Comparison of ENCODE assay signal across 8 cellular contexts in the genomic region with DNA sequence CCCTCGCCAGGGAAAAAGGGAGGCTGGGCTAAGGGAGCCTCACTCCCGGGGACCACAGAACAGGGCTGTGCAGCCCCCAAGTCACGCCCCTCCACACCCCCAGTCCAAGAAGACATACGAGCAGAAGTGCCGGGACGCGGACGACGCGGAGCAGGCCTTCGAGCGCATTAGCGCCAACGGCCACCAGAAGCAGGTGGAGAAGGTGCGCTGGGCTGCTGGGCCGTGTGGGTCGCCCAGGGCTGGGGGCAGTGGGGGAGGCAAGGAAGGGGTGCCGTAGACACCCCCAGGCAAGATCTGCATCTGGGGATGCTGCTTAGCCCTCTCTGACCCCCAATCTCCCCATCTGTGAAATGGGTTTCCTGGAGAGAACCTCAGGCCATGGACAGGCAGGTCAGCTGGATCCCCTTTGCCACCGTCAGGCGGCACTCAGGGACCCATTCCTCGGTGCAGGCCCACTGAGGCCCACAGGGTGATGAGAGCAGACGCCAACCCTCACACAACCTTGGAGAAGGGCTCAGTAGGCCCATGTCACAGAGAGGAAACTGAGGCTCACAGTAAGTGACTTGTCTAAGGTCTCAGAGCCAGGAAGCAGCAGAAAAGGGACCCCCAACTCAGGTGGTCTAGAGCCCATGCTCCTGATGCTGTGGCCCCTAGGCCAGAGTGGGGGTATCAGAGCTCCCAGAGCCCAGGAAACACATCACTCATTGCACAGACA. TPM values are rescaled to one million over a fixed set of nuclear protein-coding genes. Genes with fewer than 3 reads are reported as not detected.
A peak's percentile ranks its signal among the peaks of the same experiment; 100 is the strongest.
DNase-seq lines count a peak whose midpoint lies in the region; ATAC-seq, FAIRE-seq and TF ChIP-seq lines count a peak whose summit lies in the region.

No MANE protein-coding gene starts in this region.

- no peak for DNase-seq in activated CD8-positive, alpha-beta memory T cell treated with anti-CD3 and anti-CD28 coated beads, Interleukin-2, amount 10 ng/mL, durations not matched to agents 7 days and 5 days
- DNase-seq in activated CD8-positive, alpha-beta memory T cell treated with anti-CD3 and anti-CD28 coated beads for 24 hours, result no peak
- DNase-seq in coronary artery (ENCODE audit: low spot score), result peak; percentile 70
- no peak for DNase-seq in HepG2 (ENCODE audit: low spot score)
- DNase-seq in suprapubic skin (ENCODE audit: low spot score in 2 of 2), result peak; percentile 52 to 63
- DNase-seq in SHP77 (lab: John Stamatoyannopoulos, UW), result no peak
- DNase-seq in DMS114 treated with DMSO at 0.1 percent for 48 hours (lab: John Stamatoyannopoulos, UW; ENCODE audit: unreplicated experiment), result no peak

- TF ChIP-seq EP300 in HepG2 (IDR thresholded peaks at IDR 0.05; ENCODE audit: low read depth in 2 of 2, low read length in 2 of 2) (no peak), HepG2 (CRISPR knock-in tag; IDR thresholded peaks at IDR 0.05; ENCODE audit: borderline replicate concordance) (no peak), suprapubic skin (IDR thresholded peaks at IDR 0.05) (no peak)

- H3K27ac ChIP-seq in coronary artery (no peak overlapping the region), HepG2 (ENCODE audit: extremely low read length, insufficient read depth, low read length) (no peak overlapping the region), suprapubic skin (no peak overlapping the region)

- H4K20me1 ChIP-seq in HepG2 (ENCODE audit: insufficient read depth, low read length), result no peaks in the 10 kb centered on the region

- no TSS peak for BruUV-seq in HepG2 (replicated peaks; lab: Mats Ljungman, UMichigan)

- H3K4me3 ChIP-seq in coronary artery (peak overlapping the region; percentile 51), HepG2 (replicated peaks in 1 of 3; ENCODE audit: insufficient read depth in 1 of 3, low read depth in 2 of 3, low read length in 3 of 3) (no peak overlapping the region), suprapubic skin (no peak overlapping the region)

- peaks cover 36% of the 10 kb centered on the region for H3K4me1 Mint-ChIP-seq in activated CD8-positive, alpha-beta memory T cell treated with anti-CD3 and anti-CD28 coated beads, Interleukin-2, amount 10 ng/mL, durations not matched to agents 7 days and 5 days

- no peaks in the 10 kb centered on the region for H3K27me3 Mint-ChIP-seq in activated CD8-positive, alpha-beta memory T cell treated with anti-CD3 and anti-CD28 coated beads, Interleukin-2, amount 10 ng/mL, durations not matched to agents 7 days and 5 days

- CTCF ChIA-PET in activated CD8-positive, alpha-beta memory T cell treated with anti-CD3 and anti-CD28 coated beads, Interleukin-2, amount 10 ng/mL, durations not matched to agents 7 days and 5 days (lab: Charles Lee), result no interaction called here
- CTCF ChIA-PET in HepG2 (lab: Yijun Ruan, JAX; ENCODE audit: low intra/inter-chr PET ratio, low total read pairs), result no interaction called here

- in situ Hi-C loops in HepG2 (cut with HindIII; ENCODE audit: extremely low pct_ligation_motif_present, low pct_unique_long_range_greater_than_20kb), result no loop called here

- ATAC-seq in activated CD8-positive, alpha-beta memory T cell treated with anti-CD3 and anti-CD28 coated beads, Interleukin-2, amount 10 ng/mL, durations not matched to agents 7 days and 5 days, result no peak
- ATAC-seq in HepG2 (no peak), GM21360 (IDR thresholded peaks at IDR 0.05; ENCODE audit: unreplicated experiment) (no peak)

- H3K4me2 ChIP-seq in HepG2 (ENCODE audit: low read depth, low read length), result no peak overlapping the region

- no peak for TF ChIP-seq CTCF in coronary artery (IDR thresholded peaks at IDR 0.05)
- no peak for TF ChIP-seq CTCF in HepG2 (CRISPR knock-in tag; IDR thresholded peaks at IDR 0.05)
- TF ChIP-seq CTCF in suprapubic skin (IDR thresholded peaks at IDR 0.05), result no peak

- H3K9ac ChIP-seq in HepG2 (ENCODE audit: insufficient read depth, low read depth, low read length), result no peak overlapping the region

- TF ChIP-seq RAD21 in HepG2 (CRISPR knock-in tag; IDR thresholded peaks at IDR 0.05), result no peak

- peaks cover 7 to 26% of the 10 kb centered on the region in 2 experiments; a peak in 4 of 5 replicates for H3K27me3 ChIP-seq in HepG2 (ENCODE audit: control insufficient read depth in 1 of 2, insufficient read depth in 2 of 2, low read length in 2 of 2)
- H3K27me3 ChIP-seq in suprapubic skin, result no peaks in the 10 kb centered on the region

- H3K36me3 ChIP-seq in HepG2 (replicated peaks in 1 of 2; ENCODE audit: control insufficient read depth in 1 of 2, insufficient read depth in 2 of 2, low read length in 2 of 2), result no peaks in the 10 kb centered on the region
- H3K36me3 ChIP-seq in suprapubic skin, result no peaks in the 10 kb centered on the region

- FAIRE-seq in HepG2 (lab: Jason Lieb, UNC), result no peak

- intact Hi-C loops in HepG2 (cut with micrococcal nuclease; ENCODE audit: unreplicated experiment), result no loop called here

- TF ChIP-seq POLR2A in HepG2 (IDR thresholded peaks at IDR 0.05; ENCODE audit: insufficient read depth in 1 of 2, low read depth in 2 of 2, low read length in 2 of 2) (no peak), suprapubic skin (IDR thresholded peaks at IDR 0.05) (no peak)

- peaks cover 37% of the 10 kb centered on the region for H3K36me3 Mint-ChIP-seq in activated CD8-positive, alpha-beta memory T cell treated with anti-CD3 and anti-CD28 coated beads, Interleukin-2, amount 10 ng/mL, durations not matched to agents 7 days and 5 days

- no peak overlapping the region for H2AFZ ChIP-seq in HepG2 (ENCODE audit: low read length)

- H3K79me2 ChIP-seq in HepG2 (ENCODE audit: insufficient read depth, low read length), result no peaks in the 10 kb centered on the region

- H3K4me1 ChIP-seq in HepG2 (ENCODE audit: insufficient read depth, low read length) (peaks cover 43% of the 10 kb centered on the region), suprapubic skin (peaks cover 11% of the 10 kb centered on the region)

- H3K27ac Mint-ChIP-seq in activated CD8-positive, alpha-beta memory T cell treated with anti-CD3 and anti-CD28 coated beads, Interleukin-2, amount 10 ng/mL, durations not matched to agents 7 days and 5 days, result peak overlapping the region; percentile 59

- POLR2A ChIA-PET in HepG2 (lab: Yijun Ruan, JAX), result no interaction called here

- H3K9me3 ChIP-seq in HepG2 (ENCODE audit: low read length) (no peaks in the 10 kb centered on the region), suprapubic skin (no peaks in the 10 kb centered on the region)

- WGBS in HepG2 (ENCODE audit: low lambda C conversion rate), result 96% methylated on average over 9 of the region's 22 CpGs
- WGBS in suprapubic skin, result 68% methylated on average over 17 of the region's 22 CpGs

- H3K9me3 Mint-ChIP-seq in activated CD8-positive, alpha-beta memory T cell treated with anti-CD3 and anti-CD28 coated beads, Interleukin-2, amount 10 ng/mL, durations not matched to agents 7 days and 5 days (ENCODE audit: low read depth), result no peaks in the 10 kb centered on the region

- H3K4me3 Mint-ChIP-seq in activated CD8-positive, alpha-beta memory T cell treated with anti-CD3 and anti-CD28 coated beads, Interleukin-2, amount 10 ng/mL, durations not matched to agents 7 days and 5 days, result no peak overlapping the region

RNA-seq across cellular contexts. Expression of a gene that starts 33.7 kb away (rescaled TPM):
- total RNA-seq in activated CD8-positive, alpha-beta memory T cell treated with anti-CD3 and anti-CD28 coated beads, Interleukin-2, amount 10 ng/mL, durations not matched to agents 7 days and 5 days, result 100 to 1,000 TPM; 157 to 255 TPM
- total RNA-seq in HepG2 (2016; rRNA removed; fragmentation: Illumina TruSeq; extraction: Trizol), result 8.7 and 9.2 TPM in 2 replicates
- total RNA-seq in HepG2 (2016; cell fraction: cytosol; rRNA removed; fragmentation: Illumina TruSeq; extraction: Trizol; ENCODE audit: low read depth), result 5.7 and 10.5 TPM in 2 replicates
- 8.0 and 9.9 TPM in 2 replicates for total RNA-seq in HepG2 (2016; cell fraction: insoluble cytoplasmic fraction; rRNA removed; fragmentation: Illumina TruSeq; extraction: Trizol)
- total RNA-seq in HepG2 (2016; cell fraction: membrane; rRNA removed; fragmentation: Illumina TruSeq; extraction: Trizol), result 9.1 and 10.1 TPM in 2 replicates
- 2.9 and 4.0 TPM in 2 replicates for total RNA-seq in HepG2 (2016; cell fraction: nucleus; rRNA removed; fragmentation: Illumina TruSeq; extraction: Trizol)
- polyA plus RNA-seq in HepG2 (2011; rRNA removed), result 4.4 TPM in 2 replicates
- 3.9 and 5.6 TPM in 2 replicates for polyA plus RNA-seq in HepG2 (2011; cell fraction: cytosol; rRNA removed)
- polyA plus RNA-seq in HepG2 (2011; cell fraction: nucleus; rRNA removed), result 4.4 and 6.8 TPM in 2 replicates
- polyA plus RNA-seq in HepG2 (2012), result 3.9 and 7.4 TPM in 2 replicates
- polyA plus RNA-seq in HepG2 (2016; cell fraction: cytosol; fragmentation: Illumina TruSeq; extraction: Trizol; ENCODE audit: low read depth), result 7.4 and 12.4 TPM in 2 replicates
- 7.8 and 11.1 TPM in 2 replicates for polyA plus RNA-seq in HepG2 (2016; cell fraction: insoluble cytoplasmic fraction; fragmentation: Illumina TruSeq; extraction: Trizol; ENCODE audit: low read depth)
- 9.1 and 13.5 TPM in 2 replicates for polyA plus RNA-seq in HepG2 (2016; cell fraction: membrane; fragmentation: Illumina TruSeq; extraction: Trizol; ENCODE audit: low read depth)
- polyA plus RNA-seq in HepG2 (2016; cell fraction: nucleus; fragmentation: Illumina TruSeq; extraction: Trizol; ENCODE audit: insufficient read depth, low read depth), result 6.9 and 7.5 TPM in 2 replicates
- 2.2 TPM in 1 of 2 replicates, not detected in the other for polyA minus RNA-seq in HepG2 (2011; rRNA and poly(A)+ RNA removed; ENCODE audit: low replicate concordance)
- polyA minus RNA-seq in HepG2 (2011; cell fraction: cytosol; rRNA and poly(A)+ RNA removed), result 3.2 TPM in 1 of 2 replicates, not detected in the other
- polyA minus RNA-seq in HepG2 (2011; cell fraction: nucleus; rRNA and poly(A)+ RNA removed), result 1.8 and 2.4 TPM in 2 replicates
- 1 to 10 TPM; 1.9 to 5.9 (median 2.6) TPM for total RNA-seq in suprapubic skin

RNA-seq across cellular contexts. Expression of a gene that starts 42.3 kb away (rescaled TPM):
- total RNA-seq in activated CD8-positive, alpha-beta memory T cell treated with anti-CD3 and anti-CD28 coated beads, Interleukin-2, amount 10 ng/mL, durations not matched to agents 7 days and 5 days, result 10 to 100 TPM; 20.9 to 29.4 TPM
- total RNA-seq in HepG2 (2016; rRNA removed; fragmentation: Illumina TruSeq; extraction: Trizol) (102 and 170 TPM in 2 replicates), suprapubic skin (100 to 1,000 TPM in 2 of 4 donors, 10 to 100 TPM in 2; 34.0 to 115 (median 93.0) TPM)
- total RNA-seq in HepG2 (2016; cell fraction: cytosol; rRNA removed; fragmentation: Illumina TruSeq; extraction: Trizol; ENCODE audit: low read depth), result 51.2 and 62.4 TPM in 2 replicates
- total RNA-seq in HepG2 (2016; cell fraction: insoluble cytoplasmic fraction; rRNA removed; fragmentation: Illumina TruSeq; extraction: Trizol), result 108 and 171 TPM in 2 replicates
- 109 and 138 TPM in 2 replicates for total RNA-seq in HepG2 (2016; cell fraction: membrane; rRNA removed; fragmentation: Illumina TruSeq; extraction: Trizol)
- 128 and 152 TPM in 2 replicates for total RNA-seq in HepG2 (2016; cell fraction: nucleus; rRNA removed; fragmentation: Illumina TruSeq; extraction: Trizol)
- polyA plus RNA-seq in HepG2 (2011; rRNA removed), result 155 and 167 TPM in 2 replicates
- 231 and 297 TPM in 2 replicates for polyA plus RNA-seq in HepG2 (2011; cell fraction: cytosol; rRNA removed)
- 56.3 and 77.8 TPM in 2 replicates for polyA plus RNA-seq in HepG2 (2011; cell fraction: nucleus; rRNA removed)
- polyA plus RNA-seq in HepG2 (2012), result 134 and 159 TPM in 2 replicates
- 52.0 and 77.5 TPM in 2 replicates for polyA plus RNA-seq in HepG2 (2016; cell fraction: cytosol; fragmentation: Illumina TruSeq; extraction: Trizol; ENCODE audit: low read depth)
- polyA plus RNA-seq in HepG2 (2016; cell fraction: insoluble cytoplasmic fraction; fragmentation: Illumina TruSeq; extraction: Trizol; ENCODE audit: low read depth), result 105 and 130 TPM in 2 replicates
- 93.2 and 115 TPM in 2 replicates for polyA plus RNA-seq in HepG2 (2016; cell fraction: membrane; fragmentation: Illumina TruSeq; extraction: Trizol; ENCODE audit: low read depth)
- polyA plus RNA-seq in HepG2 (2016; cell fraction: nucleus; fragmentation: Illumina TruSeq; extraction: Trizol; ENCODE audit: insufficient read depth, low read depth), result 217 and 229 TPM in 2 replicates
- polyA minus RNA-seq in HepG2 (2011; rRNA and poly(A)+ RNA removed; ENCODE audit: low replicate concordance), result 238 and 277 TPM in 2 replicates
- polyA minus RNA-seq in HepG2 (2011; cell fraction: cytosol; rRNA and poly(A)+ RNA removed), result 83.9 and 119 TPM in 2 replicates
- 38.1 and 56.6 TPM in 2 replicates for polyA minus RNA-seq in HepG2 (2011; cell fraction: nucleus; rRNA and poly(A)+ RNA removed)

Comparison
In these comparisons a context has a peak if more than half of its experiments do, and no peak if none do; other contexts are left out.
1. DNase-seq: peak in coronary artery (single experiment) and suprapubic skin (2 of 2); none in activated CD8-positive, alpha-beta memory T cell treated with anti-CD3 and anti-CD28 coated beads, Interleukin-2, amount 10 ng/mL, durations not matched to agents 7 days and 5 days (single experiment), activated CD8-positive, alpha-beta memory T cell treated with anti-CD3 and anti-CD28 coated beads for 24 hours (single experiment), HepG2 (single experiment), SHP77 (0 of 2) and DMS114 treated with DMSO at 0.1 percent for 48 hours (single experiment).
2. RNA of a gene that starts 33.7 kb away (total RNA-seq): 157 to 255 TPM in activated CD8-positive, alpha-beta memory T cell treated with anti-CD3 and anti-CD28 coated beads, Interleukin-2, amount 10 ng/mL, durations not matched to agents 7 days and 5 days; 2.9 to 10.5 TPM in HepG2 and 1.9 to 5.9 TPM in suprapubic skin; every median in the first group is over 10 times any median in the second.